In genomic region chr15:50808728-50809127, GRCh38 we compare ENCODE assay signal across 1 cellular context.
TF ChIP-seq lines count a peak whose summit lies in the region.

No MANE protein-coding gene starts in this region.

TF ChIP-seq in IMR-90, 13 proteins besides CTCF, POLR2A, EP300 and RAD21:
- no peak for TF ChIP-seq BHLHE40 (IDR thresholded peaks at IDR 0.05; ENCODE audit: low read depth, low read length)
- no peak for TF ChIP-seq ELK1 (IDR thresholded peaks at IDR 0.05; ENCODE audit: borderline replicate concordance, low read depth, low read length)
- no peak for TF ChIP-seq MXI1 (IDR thresholded peaks at IDR 0.05; ENCODE audit: borderline replicate concordance, low read depth, low read length)
- TF ChIP-seq CEBPB (IDR thresholded peaks at IDR 0.05; ENCODE audit: low read depth, low read length): no peak
- no peak for TF ChIP-seq SMC3 (IDR thresholded peaks at IDR 0.05; ENCODE audit: low read depth, low read length)
- TF ChIP-seq MAFK (IDR thresholded peaks at IDR 0.05; ENCODE audit: low read depth, low read length): no peak
- TF ChIP-seq RCOR1 (IDR thresholded peaks at IDR 0.05; ENCODE audit: insufficient replicate concordance, low read length): no peak
- TF ChIP-seq CHD1 (IDR thresholded peaks at IDR 0.05; ENCODE audit: low read depth, low read length): no peak
- no peak for TF ChIP-seq RFX5 (IDR thresholded peaks at IDR 0.05; ENCODE audit: low read depth, low read length)
- TF ChIP-seq USF2 (IDR thresholded peaks at IDR 0.05; ENCODE audit: low read depth, low read length): no peak
- TF ChIP-seq FOS (IDR thresholded peaks at IDR 0.05; ENCODE audit: low read depth, low read length): no peak
- TF ChIP-seq NFE2L2 (IDR thresholded peaks at IDR 0.05; ENCODE audit: low read depth, low read length): no peak
- TF ChIP-seq MAZ (IDR thresholded peaks at IDR 0.05; ENCODE audit: borderline replicate concordance, low read depth, low read length): no peak
